In genomic region chr3:116302087-116302747, GRCh38 we compare ENCODE assay signal across 1 cellular context.
TF ChIP-seq lines count a peak whose summit lies in the region.

No MANE protein-coding gene starts in this region.

TF ChIP-seq in SK-N-SH, 30 proteins besides CTCF, POLR2A, EP300 and RAD21 (continued from another document):
- TF ChIP-seq, protein P1, sequence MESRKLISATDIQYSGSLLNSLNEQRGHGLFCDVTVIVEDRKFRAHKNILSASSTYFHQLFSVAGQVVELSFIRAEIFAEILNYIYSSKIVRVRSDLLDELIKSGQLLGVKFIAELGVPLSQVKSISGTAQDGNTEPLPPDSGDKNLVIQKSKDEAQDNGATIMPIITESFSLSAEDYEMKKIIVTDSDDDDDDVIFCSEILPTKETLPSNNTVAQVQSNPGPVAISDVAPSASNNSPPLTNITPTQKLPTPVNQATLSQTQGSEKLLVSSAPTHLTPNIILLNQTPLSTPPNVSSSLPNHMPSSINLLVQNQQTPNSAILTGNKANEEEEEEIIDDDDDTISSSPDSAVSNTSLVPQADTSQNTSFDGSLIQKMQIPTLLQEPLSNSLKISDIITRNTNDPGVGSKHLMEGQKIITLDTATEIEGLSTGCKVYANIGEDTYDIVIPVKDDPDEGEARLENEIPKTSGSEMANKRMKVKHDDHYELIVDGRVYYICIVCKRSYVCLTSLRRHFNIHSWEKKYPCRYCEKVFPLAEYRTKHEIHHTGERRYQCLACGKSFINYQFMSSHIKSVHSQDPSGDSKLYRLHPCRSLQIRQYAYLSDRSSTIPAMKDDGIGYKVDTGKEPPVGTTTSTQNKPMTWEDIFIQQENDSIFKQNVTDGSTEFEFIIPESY (IDR thresholded peaks at IDR 0.05; ENCODE audit: borderline replicate concordance, low read depth): no peak; the same call in 1 of the 2 replicates
- TF ChIP-seq REST (IDR thresholded peaks at IDR 0.05; ENCODE audit: low read depth, low read length) (no peak), MAX (IDR thresholded peaks at IDR 0.05; ENCODE audit: low read depth) (0 out of 2 replicates have a peak, but pooled peaks have one; percentile 28), GATA2 (CRISPR knock-in tag; IDR thresholded peaks at IDR 0.05) (no peak), NFIC (IDR thresholded peaks at IDR 0.05; ENCODE audit: borderline replicate concordance) (peak; percentile 57; the same call in 1 of the 2 replicates), TAF1 (IDR thresholded peaks at IDR 0.05; ENCODE audit: borderline replicate concordance, low read depth, low read length) (no peak), TEAD4 (IDR thresholded peaks at IDR 0.05; ENCODE audit: borderline replicate concordance, insufficient read depth) (peak; percentile 83), NRF1 (IDR thresholded peaks at IDR 0.05; ENCODE audit: low read depth, low read length) (no peak), MEF2A (IDR thresholded peaks at IDR 0.05; ENCODE audit: borderline replicate concordance, low read depth) (peak; percentile 88), RCOR1 (IDR thresholded peaks at IDR 0.05; ENCODE audit: low read length) (no peak), FOXJ3 (CRISPR knock-in tag; IDR thresholded peaks at IDR 0.05) (no peak), YY1 (IDR thresholded peaks at IDR 0.05; ENCODE audit: low read depth) (no peak), JUND (IDR thresholded peaks at IDR 0.05) (peak; percentile 84), PBX3 (IDR thresholded peaks at IDR 0.05) (peak; percentile 93), SMC3 (IDR thresholded peaks at IDR 0.05; ENCODE audit: low read depth, low read length) (no peak)
- TF ChIP-seq, protein P2, sequence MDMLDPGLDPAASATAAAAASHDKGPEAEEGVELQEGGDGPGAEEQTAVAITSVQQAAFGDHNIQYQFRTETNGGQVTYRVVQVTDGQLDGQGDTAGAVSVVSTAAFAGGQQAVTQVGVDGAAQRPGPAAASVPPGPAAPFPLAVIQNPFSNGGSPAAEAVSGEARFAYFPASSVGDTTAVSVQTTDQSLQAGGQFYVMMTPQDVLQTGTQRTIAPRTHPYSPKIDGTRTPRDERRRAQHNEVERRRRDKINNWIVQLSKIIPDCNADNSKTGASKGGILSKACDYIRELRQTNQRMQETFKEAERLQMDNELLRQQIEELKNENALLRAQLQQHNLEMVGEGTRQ (IDR thresholded peaks at IDR 0.05; ENCODE audit: borderline replicate concordance, low read depth, low read length): no peak
- TF ChIP-seq, protein P3, sequence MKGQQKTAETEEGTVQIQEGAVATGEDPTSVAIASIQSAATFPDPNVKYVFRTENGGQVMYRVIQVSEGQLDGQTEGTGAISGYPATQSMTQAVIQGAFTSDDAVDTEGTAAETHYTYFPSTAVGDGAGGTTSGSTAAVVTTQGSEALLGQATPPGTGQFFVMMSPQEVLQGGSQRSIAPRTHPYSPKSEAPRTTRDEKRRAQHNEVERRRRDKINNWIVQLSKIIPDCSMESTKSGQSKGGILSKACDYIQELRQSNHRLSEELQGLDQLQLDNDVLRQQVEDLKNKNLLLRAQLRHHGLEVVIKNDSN (IDR thresholded peaks at IDR 0.05; ENCODE audit: borderline replicate concordance, low read depth): peak; percentile 67
